ENCODE assay signal across 22 cellular contexts in the genomic region with DNA sequence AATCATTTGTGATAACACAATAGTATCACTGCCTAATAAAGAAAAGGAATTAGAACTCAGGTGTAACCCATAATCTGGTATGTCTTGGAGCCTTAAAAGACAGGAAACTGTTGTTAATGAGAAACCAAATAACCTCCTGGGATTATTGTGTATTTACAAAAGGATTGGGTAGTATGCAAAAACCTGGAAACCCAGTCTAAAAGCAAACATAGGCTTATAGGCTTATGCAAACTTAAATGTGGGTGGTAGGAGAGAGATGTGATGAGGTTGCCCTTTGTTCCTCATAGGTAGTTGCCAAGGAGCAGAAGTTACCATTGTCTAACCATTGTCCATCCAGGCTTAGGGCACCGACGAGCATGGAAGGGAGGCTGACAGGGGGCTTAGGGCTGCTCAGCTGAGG.
"Had no signal": no experiment of that assay in that cellular context is flagged by ENCODE, and none has a peak within 500 bp of the region (broad histone marks: within the 10 kb centered on the region; RNA-seq: fewer than 3 reads in every experiment).

No MANE protein-coding gene starts in this region.

- H3K36me3 ChIP-seq: brain microvascular endothelial cell, esophagus squamous epithelium, left ventricle myocardium inferior, transverse colon had no signal

- H3K27me3 ChIP-seq: brain microvascular endothelial cell, transverse colon had no signal

- H3K27ac ChIP-seq: brain microvascular endothelial cell, coronary artery, esophagus squamous epithelium, left ventricle myocardium inferior had no signal

- H3K9me3 ChIP-seq: esophagus squamous epithelium, transverse colon had no signal

- H3K4me1 ChIP-seq: esophagus squamous epithelium, left ventricle myocardium inferior, transverse colon had no signal

- DNase-seq: activated B cell treated with CpG ODN at 0.5 μM for 24 hours; activated CD4-positive, alpha-beta T cell treated with anti-CD3 and anti-CD28 coated beads, Interleukin-2, amount 10 ng/mL, durations not matched to agents 7 days and 5 days; activated CD8-positive, alpha-beta memory T cell treated with anti-CD3 and anti-CD28 coated beads, Interleukin-2, amount 50 U/mL, for 48 hours; activated gamma-delta T cell treated with Interleukin-2 at 50 U/mL for 16 hours; activated naive CD8-positive, alpha-beta T cell treated with anti-CD3 and anti-CD28 coated beads for 36 hours; activated T-cell treated with anti-CD3 and anti-CD28 coated beads, Interleukin-2, amount 50 U/mL, for 72 hours; amygdala; brain microvascular endothelial cell; esophagus squamous epithelium; hypothalamus; kidney; left ventricle myocardium inferior; mesendoderm; occipital lobe; right cardiac atrium; stimulated activated CD4-positive, alpha-beta T cell treated with anti-CD3 and anti-CD28 coated beads, Interleukin-4, amount 100 ng/mL, for 4 hours; stimulated activated CD8-positive, alpha-beta memory T cell treated with anti-CD3 and anti-CD28 coated beads, Interleukin-4, amount 100 ng/mL, for 48 hours; stimulated activated naive CD8-positive, alpha-beta T cell treated with anti-CD3 and anti-CD28 coated beads, Interleukin-15, Interleukin-2, amounts not matched to agents 100 U/mL and 50 U/mL, for 24 hours; transverse colon had no signal

- H3K4me3 ChIP-seq: coronary artery, esophagus squamous epithelium, left ventricle myocardium inferior, smooth muscle cell, transverse colon had no signal

- ATAC-seq: activated T-cell treated with anti-CD3 and anti-CD28 coated beads, Interleukin-2, amount 50 U/mL, for 72 hours; natural killer cell treated with Interleukin-12 subunit alpha and Interleukin-12 subunit beta and Interleukin-15 and Interleukin-18, amount 100 ng/mL, for 72 hours; right cardiac atrium; stimulated activated naive CD8-positive, alpha-beta T cell treated with anti-CD3 and anti-CD28 coated beads, Interleukin-15, Interleukin-2, amounts not matched to agents 100 U/mL and 50 U/mL, for 24 hours had no signal

- H3K4me2 ChIP-seq: smooth muscle cell had no signal
